Comparison of ENCODE assay signal across 2 cellular contexts in the genomic region with DNA sequence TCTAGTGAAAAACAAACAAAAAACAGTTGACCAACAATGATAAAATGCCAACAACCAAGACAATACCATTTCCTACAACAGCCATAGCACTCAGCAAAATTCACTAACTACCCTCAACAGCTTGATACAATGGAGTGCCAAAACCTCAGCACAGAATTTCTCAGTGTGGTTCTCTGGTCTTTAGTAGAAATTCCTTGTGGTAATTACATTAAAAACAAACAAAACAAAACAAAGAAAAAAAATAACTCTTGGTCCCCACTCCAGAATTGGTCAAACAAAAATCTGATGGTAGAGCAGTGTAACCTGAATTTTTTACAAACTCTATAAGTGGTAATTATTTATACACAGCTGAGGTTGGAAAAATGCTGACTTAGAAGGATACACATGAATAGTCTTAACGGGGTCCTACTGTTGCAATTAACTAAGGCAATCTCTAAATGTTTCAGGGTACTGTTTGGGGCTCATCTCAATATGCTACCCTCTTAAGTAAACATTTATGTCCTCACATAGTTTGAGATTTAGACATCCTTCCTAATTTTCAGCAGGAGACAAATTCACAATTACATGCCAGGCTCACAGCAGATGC.
TF ChIP-seq lines count a peak whose summit lies in the region.

No MANE protein-coding gene starts in this region.

TF ChIP-seq in A549, 52 proteins besides CTCF, POLR2A, EP300 and RAD21:
- TF ChIP-seq MAFK (IDR thresholded peaks at IDR 0.05; ENCODE audit: partially characterized antibody), result peak; percentile 43
- no peak for TF ChIP-seq ZC3H11A (IDR thresholded peaks at IDR 0.05)

TF ChIP-seq in HEK293T, 16 proteins besides CTCF, POLR2A, EP300 and RAD21:
- no peak for TF ChIP-seq FOXK2 (IDR thresholded peaks at IDR 0.05)
- TF ChIP-seq FOXA1 (IDR thresholded peaks at IDR 0.05), result no peak
- no peak for TF ChIP-seq ELF4 (IDR thresholded peaks at IDR 0.05)
- no peak for TF ChIP-seq HDGF (IDR thresholded peaks at IDR 0.05; ENCODE audit: borderline replicate concordance)
- TF ChIP-seq FOXM1 (IDR thresholded peaks at IDR 0.05; ENCODE audit: borderline replicate concordance), result no peak
- TF ChIP-seq PKNOX1 (IDR thresholded peaks at IDR 0.05), result no peak
- no peak for TF ChIP-seq ARNT (IDR thresholded peaks at IDR 0.05)
- TF ChIP-seq ZNF384 (IDR thresholded peaks at IDR 0.05), result no peak
- no peak for TF ChIP-seq LEF1 (IDR thresholded peaks at IDR 0.05; ENCODE audit: borderline replicate concordance)
- no peak for TF ChIP-seq TARDBP (IDR thresholded peaks at IDR 0.05)
- no peak for TF ChIP-seq BHLHE40 (IDR thresholded peaks at IDR 0.05; ENCODE audit: borderline replicate concordance)
- no peak for TF ChIP-seq NFRKB (IDR thresholded peaks at IDR 0.05)
- TF ChIP-seq SP1 (IDR thresholded peaks at IDR 0.05), result no peak
- no peak for TF ChIP-seq L3MBTL2 (conservative IDR thresholded peaks at IDR 0.05)
- TF ChIP-seq CTBP1 (IDR thresholded peaks at IDR 0.05; ENCODE audit: borderline replicate concordance), result no peak
- no peak for TF ChIP-seq SUZ12 (IDR thresholded peaks at IDR 0.05)
TF ChIP-seq in HEK293T: peak in this region for 0.
